10 cellular contexts compared by ENCODE assay signal in the genomic region with DNA sequence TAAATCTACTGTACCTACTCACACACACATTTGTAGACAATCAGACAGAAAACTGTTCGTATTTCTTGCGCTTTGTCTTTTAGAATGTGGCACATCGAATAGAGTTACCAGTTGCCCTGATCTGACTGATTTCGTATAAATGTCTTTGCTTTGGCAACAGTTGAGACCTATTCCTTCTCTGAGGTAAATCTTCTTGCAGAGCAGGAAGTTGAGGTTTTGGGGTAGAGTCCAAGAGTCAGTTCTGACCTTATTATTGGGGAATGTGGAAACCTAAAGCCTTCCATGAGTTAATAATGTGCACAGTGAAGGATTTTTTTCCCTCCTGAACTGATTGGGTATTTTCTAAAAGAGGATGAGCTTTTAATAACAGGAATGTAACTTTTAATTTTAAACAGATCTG.
DNase-seq lines count a peak whose midpoint lies in the region; ATAC-seq and TF ChIP-seq lines count a peak whose summit lies in the region.
"Had no signal": no experiment of that assay in that cellular context is flagged by ENCODE, and none has a peak within 500 bp of the region (broad histone marks: within the 10 kb centered on the region; RNA-seq: fewer than 3 reads in every experiment).

No MANE protein-coding gene starts in this region.

- H3K4me1 Mint-ChIP-seq in H9: peaks cover 10 to 32% of the 10 kb centered on the region in 2 experiments

- TF ChIP-seq RAD21 in IMR-90 (IDR thresholded peaks at IDR 0.05; ENCODE audit: low read length): no peak

- CTCF ChIA-PET in IMR-90 (lab: Yijun Ruan, JAX): interaction anchor here (0.6 to 1.7 kb wide), 2 partner anchors 18 to 42 kb away, joined by 4 to 5 read pairs; no protein-coding TSS in a partner anchor

- no peaks in the 10 kb centered on the region for H3K79me2 ChIP-seq in H9 (ENCODE audit: insufficient read depth, low read length)

- H2BK5ac ChIP-seq in IMR-90 (ENCODE audit: low read depth, low read length, poor library complexity, severe bottlenecking) (peak overlapping the region; percentile 90), H9 (ENCODE audit: insufficient read length, low read length) (no peak overlapping the region)

- no peak overlapping the region for H2BK12ac ChIP-seq in H9 (ENCODE audit: insufficient read length, low read depth, low read length)

- no peak overlapping the region for H3T11ph ChIP-seq in H9 (ENCODE audit: low read length)

- H3K4me1 ChIP-seq in IMR-90 (ENCODE audit: control insufficient read depth, insufficient read depth, low read length) (peaks cover 5% of the 10 kb centered on the region), lung (ENCODE audit: control insufficient read depth in 2 of 2, insufficient read depth in 2 of 2, low read length in 2 of 2) (peaks cover under 1 to 16% of the 10 kb centered on the region in 2 donors), H9 (ENCODE audit: insufficient read depth, low read length) (peaks cover 2% of the 10 kb centered on the region; the same call in 1 of the 2 replicates)

- TF ChIP-seq CTCF in IMR-90 (conservative IDR thresholded peaks at IDR 0.05; ENCODE audit: low read depth, low read length) (no peak), astrocyte of the spinal cord (IDR thresholded peaks at IDR 0.05; ENCODE audit: low read depth, low read length) (no peak), lung (IDR thresholded peaks at IDR 0.05; ENCODE audit: control extremely low read depth, extremely low read depth) (no peak), H9 (conservative IDR thresholded peaks at IDR 0.05) (no peak)

- H2AK9ac ChIP-seq in IMR-90 (replicated peaks; ENCODE audit: low read depth, low read length, poor library complexity): no peak overlapping the region

- WGBS in IMR-90 (ENCODE audit: extremely low coverage in 2 of 2, insufficient read length in 1 of 2), 2 experiments: no CpG with 5 or more reads among the region's 4 CpGs
- WGBS in lung, 2 donors: 20 to 28% methylated on average over 4 of the region's 4 CpGs
- WGBS in H9 (ENCODE audit: extremely low coverage, insufficient read length, low lambda C conversion rate): no CpG with 5 or more reads among the region's 4 CpGs

- POLR2A ChIA-PET in IMR-90 (lab: Charles Lee; ENCODE audit: unreplicated experiment): interaction anchor here (0.6 kb wide), 1 partner anchor 137 kb away, joined by 8 read pairs; no protein-coding TSS in a partner anchor

- H3K9ac ChIP-seq in IMR-90 (ENCODE audit: low read depth, low read length) (no peak overlapping the region), H9 (ENCODE audit: extremely low read depth, insufficient read length, low read length) (no peak overlapping the region)

- peak overlapping the region; percentile 92 for H2BK20ac ChIP-seq in IMR-90 (ENCODE audit: low read depth, low read length)
- H2BK20ac ChIP-seq in H9 (ENCODE audit: low read depth, low read length, poor library complexity, severe bottlenecking): no peak overlapping the region

- H3K18ac ChIP-seq in IMR-90 (ENCODE audit: low read depth, low read length): 0 out of 2 replicates have a peak overlapping the region, but pooled peaks have one; percentile 26
- no peak overlapping the region for H3K18ac ChIP-seq in H9 (ENCODE audit: insufficient read length, low read depth, low read length)

- peak overlapping the region; percentile 81; the same call in 1 of the 2 replicates for H3K27ac ChIP-seq in IMR-90 (ENCODE audit: insufficient read depth, low read length)
- no peak overlapping the region for H3K27ac ChIP-seq in lung (ENCODE audit: low read depth in 1 of 2, low read length in 1 of 2)
- no peak overlapping the region for H3K27ac ChIP-seq in H9 (ENCODE audit: insufficient read length, low read depth, low read length)

- 0 out of 2 replicates have a peak, but pooled peaks cover 1% of the 10 kb centered on the region for H3K9me1 ChIP-seq in IMR-90 (ENCODE audit: insufficient read depth, low read length)

- H2AFZ ChIP-seq in IMR-90 (replicated peaks; ENCODE audit: low read length, poor library complexity) (no peak overlapping the region), H9 (ENCODE audit: low read length) (no peak overlapping the region)

- H3K23me2 ChIP-seq in H9 (ENCODE audit: insufficient read length, low read depth, low read length, poor library complexity, severe bottlenecking): no peaks in the 10 kb centered on the region

- H3K27me3 ChIP-seq in IMR-90 (ENCODE audit: control insufficient read depth, insufficient read depth, low read length): no peaks in the 10 kb centered on the region
- no peaks in the 10 kb centered on the region for H3K27me3 ChIP-seq in lung (ENCODE audit: control insufficient read depth, insufficient read depth)
- no peaks in the 10 kb centered on the region for H3K27me3 ChIP-seq in H9 (ENCODE audit: insufficient read depth, low read length)

- H3K4me2 ChIP-seq in IMR-90 (ENCODE audit: low read depth, low read length) (peak overlapping the region; percentile 69; the same call in 1 of the 2 replicates), H9 (ENCODE audit: insufficient read depth, insufficient read length, low read length) (no peak overlapping the region)

- H4K91ac ChIP-seq in IMR-90 (ENCODE audit: insufficient read depth, low read depth, low read length): no peak overlapping the region
- no peak overlapping the region for H4K91ac ChIP-seq in H9 (ENCODE audit: insufficient read length, low read depth, low read length)

- in situ Hi-C loops in ACHN (cut with HindIII; ENCODE audit: low pct_ligation_motif_present, low pct_unique_long_range_greater_than_20kb, low sequenced_read_pairs) (no loop called here), IMR-90 (cut with MboI; ENCODE audit: low sequenced_read_pairs) (no loop called here), astrocyte of the spinal cord (cut with HindIII; ENCODE audit: low sequenced_read_pairs) (no loop called here)

- H3K9me3 ChIP-seq in IMR-90 (ENCODE audit: control insufficient read depth, insufficient read depth, low read length): no peaks in the 10 kb centered on the region
- no peaks in the 10 kb centered on the region for H3K9me3 ChIP-seq in lung (ENCODE audit: control insufficient read depth in 2 of 2, insufficient read depth in 1 of 2, low read length in 1 of 2)
- no peaks in the 10 kb centered on the region for H3K9me3 ChIP-seq in H9 (ENCODE audit: control insufficient read depth, low read depth, low read length)

- 0 out of 5 replicates have a peak, but pooled peaks cover 0 to 2% of the 10 kb centered on the region in 2 experiments for H3K9me3 Mint-ChIP-seq in H9
- H3K9me3 Mint-ChIP-seq: CD8-positive, alpha-beta T cell had no signal

- H3K4ac ChIP-seq in IMR-90 (ENCODE audit: low read depth, low read length) (peak overlapping the region; percentile 87; the same call in 1 of the 2 replicates), H9 (ENCODE audit: low read depth, low read length) (no peak overlapping the region)

- H3K56ac ChIP-seq in IMR-90 (ENCODE audit: extremely low read depth, insufficient read depth, low read length): peak overlapping the region; percentile 76; the same call in 1 of the 2 replicates
- H3K56ac ChIP-seq in H9 (ENCODE audit: insufficient read length, low read depth, low read length): no peak overlapping the region

- TF ChIP-seq POLR2A in IMR-90 (IDR thresholded peaks at IDR 0.05; ENCODE audit: low read depth, low read length): no peak; the same call in 1 of the 2 replicates

- peak; percentile 85 for DNase-seq in ACHN
- peak; percentile 98 for DNase-seq in IMR-90
- DNase-seq in astrocyte of the spinal cord (ENCODE audit: low read depth, low spot score): peak; percentile 99
- no peak for DNase-seq in lung (ENCODE audit: low spot score)
- DNase-seq in H9: no peak
- no peak for DNase-seq in NCI-H2107 (lab: John Stamatoyannopoulos, UW)
- DNase-seq: activated naive CD4-positive, alpha-beta T cell treated with anti-CD3 and anti-CD28 coated beads, Interleukin-2, amount 50 U/mL, for 16 hours; CD8-positive, alpha-beta T cell had no signal

- ATAC-seq in IMR-90 (ENCODE audit: low read depth): peak; percentile 89
- peak; percentile 60 for ATAC-seq in lung (ENCODE audit: insufficient read depth, low FRiP score)
- no peak for ATAC-seq in HG03280 (IDR thresholded peaks at IDR 0.05; ENCODE audit: unreplicated experiment)
- ATAC-seq in GM19328 (IDR thresholded peaks at IDR 0.05; ENCODE audit: unreplicated experiment): no peak
- ATAC-seq: CD8-positive, alpha-beta T cell had no signal

- H2BK120ac ChIP-seq in IMR-90 (ENCODE audit: low read depth, low read length) (peak overlapping the region; percentile 92; the same call in 1 of the 2 replicates), H9 (ENCODE audit: low read depth, low read length, poor library complexity, severe bottlenecking) (no peak overlapping the region)

- dilution Hi-C loops in IMR-90 (cut with HindIII; ENCODE audit: low sequenced_read_pairs, unreplicated experiment): no loop called here

- H3K27me3 Mint-ChIP-seq in H9 (ENCODE audit: low read depth): no peaks in the 10 kb centered on the region

- H3K79me1 ChIP-seq in IMR-90 (ENCODE audit: low read depth in 1 of 2, low read length in 2 of 2) (no peaks in the 10 kb centered on the region), H9 (ENCODE audit: insufficient read depth, low read depth, low read length, poor library complexity, severe bottlenecking) (no peaks in the 10 kb centered on the region)

- peak overlapping the region; percentile 39 to 51; a peak in 2 of 4 replicates for H4K8ac ChIP-seq in IMR-90 (ENCODE audit: low read depth in 2 of 2, low read length in 2 of 2)
- H4K8ac ChIP-seq in H9 (replicated peaks; ENCODE audit: insufficient read length, low read depth, low read length): no peak overlapping the region

- BruUV-seq in IMR-90 (replicated peaks; lab: Mats Ljungman, UMichigan): no TSS peak

- H3K23ac ChIP-seq in IMR-90 (ENCODE audit: low read depth, low read length) (no peak overlapping the region), H9 (ENCODE audit: insufficient read length, low read depth, low read length) (no peak overlapping the region)

- H3K36me3 Mint-ChIP-seq in H9 (ENCODE audit: insufficient read depth in 1 of 3, low read depth in 3 of 3): no peaks in the 10 kb centered on the region
- H3K36me3 Mint-ChIP-seq: CD8-positive, alpha-beta T cell had no signal

- H3K36me3 ChIP-seq in IMR-90 (ENCODE audit: control insufficient read depth, insufficient read depth, low read length) (no peaks in the 10 kb centered on the region), lung (ENCODE audit: control insufficient read depth in 2 of 2, insufficient read depth in 2 of 2, low read length in 2 of 2) (no peaks in the 10 kb centered on the region)

- no peak overlapping the region for H4K5ac ChIP-seq in IMR-90 (ENCODE audit: low read depth, low read length)
- H4K5ac ChIP-seq in H9 (ENCODE audit: insufficient read length, low read depth, low read length): no peak overlapping the region

- H3K4me3 ChIP-seq in IMR-90 (ENCODE audit: insufficient read depth, low read depth, low read length): no peak overlapping the region
- H3K4me3 ChIP-seq in astrocyte of the spinal cord (ENCODE audit: low read depth, low read length): no peak overlapping the region
- no peak overlapping the region for H3K4me3 ChIP-seq in lung

- H2AK5ac ChIP-seq in IMR-90 (ENCODE audit: low read depth, low read length) (no peak overlapping the region), H9 (ENCODE audit: insufficient read length, low read length) (no peak overlapping the region)

- H3K14ac ChIP-seq in IMR-90 (replicated peaks; ENCODE audit: low read depth, low read length) (0 out of 2 replicates have a peak overlapping the region, but pooled peaks have one; percentile 40), H9 (ENCODE audit: insufficient read depth, low read length) (no peak overlapping the region)

- H3K4me3 Mint-ChIP-seq in H9: no peak overlapping the region
- H3K4me3 Mint-ChIP-seq: CD8-positive, alpha-beta T cell had no signal

- no peaks in the 10 kb centered on the region for H4K20me1 ChIP-seq in IMR-90 (ENCODE audit: insufficient read depth, low read length)
- no peaks in the 10 kb centered on the region for H4K20me1 ChIP-seq in H9 (ENCODE audit: control insufficient read depth, insufficient read depth, insufficient read length)

- no peak overlapping the region for H3K27ac Mint-ChIP-seq in H9
- H3K27ac Mint-ChIP-seq: CD8-positive, alpha-beta T cell had no signal

- H2BK15ac ChIP-seq in IMR-90 (ENCODE audit: low read depth, low read length) (no peak overlapping the region; the same call in 2 of the 3 replicates), H9 (ENCODE audit: low read depth, low read length) (no peak overlapping the region)

- intact Hi-C loops in IMR-90 (cut with micrococcal nuclease): no loop called here

Comparison
In these comparisons a context has a peak if more than half of its experiments do, and no peak if none do; other contexts are left out.
1. DNase-seq: peak in ACHN (single experiment), IMR-90 (single experiment) and astrocyte of the spinal cord (single experiment); none in lung (single experiment), H9 (single experiment) and NCI-H2107 (single experiment).
2. ATAC-seq: peak in IMR-90 (single experiment) and lung (single experiment); none in HG03280 (single experiment) and GM19328 (single experiment).